Comparison of ENCODE assay signal across 10 cellular contexts in the genomic region with DNA sequence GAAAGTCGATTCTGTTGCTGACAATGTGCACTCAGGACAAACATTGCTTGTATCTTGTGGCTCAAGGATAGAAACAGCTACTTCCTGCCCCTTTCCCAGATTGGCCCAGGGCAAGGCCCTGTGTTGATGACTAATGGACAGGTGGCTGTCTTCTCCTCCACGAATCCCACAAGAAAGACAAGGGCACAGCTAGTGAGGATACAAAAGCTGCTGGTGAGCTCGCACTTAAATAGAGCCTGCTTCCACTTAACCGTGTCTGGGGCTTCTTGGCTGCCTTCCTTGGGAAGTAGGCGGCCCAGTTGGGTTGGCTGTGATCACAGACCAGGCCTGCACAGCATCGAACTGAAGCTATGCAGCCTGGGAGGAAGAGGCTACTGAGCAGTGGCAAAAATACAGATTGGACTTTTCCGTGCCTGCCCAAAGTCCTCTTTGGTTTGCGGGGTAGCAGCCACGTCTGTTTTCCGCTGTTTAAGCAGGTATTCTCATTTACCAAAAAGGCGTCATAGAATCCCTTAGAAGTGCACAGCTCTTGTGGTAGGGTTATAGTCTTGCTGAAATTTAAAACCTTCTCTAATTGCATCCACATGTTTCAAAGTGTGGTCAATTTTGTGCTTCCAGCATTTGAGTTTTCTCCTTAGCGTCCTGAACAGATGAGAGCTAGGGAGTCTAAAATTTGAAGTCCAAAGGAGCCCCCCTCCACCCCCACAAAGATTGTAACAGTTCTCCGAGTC. TPM values are rescaled to one million over a fixed set of nuclear protein-coding genes. Genes with fewer than 3 reads are reported as not detected.
DNase-seq lines count a peak whose midpoint lies in the region; TF ChIP-seq lines count a peak whose summit lies in the region.
"Had no signal": no experiment of that assay in that cellular context is flagged by ENCODE, and none has a peak within 500 bp of the region (broad histone marks: within the 10 kb centered on the region; RNA-seq: fewer than 3 reads in every experiment).

No MANE protein-coding gene starts in this region.

- H3K27me3 ChIP-seq in trophoblast cell (ENCODE audit: insufficient read depth, low read length), result no peaks in the 10 kb centered on the region
- H3K27me3 ChIP-seq: neutrophil had no signal

- peak overlapping the region; percentile 97 for H2AK5ac ChIP-seq in trophoblast cell (ENCODE audit: low read length)

- no peak overlapping the region for H3K23ac ChIP-seq in trophoblast cell (ENCODE audit: low read length)

- peak overlapping the region; percentile 62 for H2AFZ ChIP-seq in trophoblast cell (ENCODE audit: insufficient read depth, low read length, poor library complexity)

- DNase-seq in DMS53 (lab: John Stamatoyannopoulos, UW), result peak; percentile 62
- DNase-seq in SK-MEL-5 (ENCODE audit: low read depth, low spot score), result peak; percentile 71
- DNase-seq in fibroblast of the aortic adventitia (ENCODE audit: low read depth), result peak; percentile 56
- peak; percentile 58 to 67 for DNase-seq in trophoblast cell
- DNase-seq in NCI-H2196 treated with DMSO at 0.1 percent for 48 hours (lab: John Stamatoyannopoulos, UW; ENCODE audit: unreplicated experiment), result no peak
- no peak for DNase-seq in NCI-H1092 (lab: John Stamatoyannopoulos, UW)
- DNase-seq in DMS153 (lab: John Stamatoyannopoulos, UW), result no peak
- no peak for DNase-seq in activated CD4-positive, alpha-beta T cell treated with anti-CD3 and anti-CD28 coated beads for 48 hours
- DNase-seq: activated naive CD8-positive, alpha-beta T cell treated with anti-CD3 and anti-CD28 coated beads, Interleukin-2, amount 10 ng/mL, durations not matched to agents 7 days and 5 days had no signal

- H4K8ac ChIP-seq in trophoblast cell (ENCODE audit: low read depth, low read length), result peak overlapping the region; percentile 90

- in situ Hi-C loops in SK-MEL-5 (cut with HindIII; ENCODE audit: low pct_unique_long_range_greater_than_20kb, low sequenced_read_pairs), result loop anchor here (25.0 kb wide), 1 partner anchor 182 kb away; no protein-coding TSS in a partner anchor

- H3K4ac ChIP-seq in trophoblast cell (ENCODE audit: low read depth, low read length), result peak overlapping the region; percentile 78

- peaks cover 27 to 37% of the 10 kb centered on the region in 2 experiments for H3K4me1 ChIP-seq in trophoblast cell (ENCODE audit: control insufficient read depth in 1 of 2, insufficient read depth in 2 of 2, low read length in 2 of 2)

- H4K91ac ChIP-seq in trophoblast cell (ENCODE audit: low read depth, low read length), result peak overlapping the region; percentile 98

- H3K9me3 ChIP-seq in trophoblast cell (ENCODE audit: insufficient read depth, low read depth, low read length), result no peaks in the 10 kb centered on the region
- H3K9me3 ChIP-seq: neutrophil had no signal

- H2BK120ac ChIP-seq in trophoblast cell (ENCODE audit: insufficient read depth, low read length, poor library complexity), result peak overlapping the region; percentile 94

- no peak for TF ChIP-seq CTCF in fibroblast of the aortic adventitia (IDR thresholded peaks at IDR 0.05; ENCODE audit: insufficient read depth, low read length)

- peak overlapping the region; percentile 95 for H3K14ac ChIP-seq in trophoblast cell (ENCODE audit: low read length)

- H3K4me2 ChIP-seq in trophoblast cell (ENCODE audit: low read length), result peak overlapping the region; percentile 12

- peak overlapping the region; percentile 7 for H3K9ac ChIP-seq in trophoblast cell (ENCODE audit: low read length)

- peak overlapping the region; percentile 99 for H2BK5ac ChIP-seq in trophoblast cell (ENCODE audit: low read depth, low read length, poor library complexity)

- H4K12ac ChIP-seq in trophoblast cell (ENCODE audit: low read depth, low read length), result peak overlapping the region; percentile 47

- H3K79me1 ChIP-seq in trophoblast cell (ENCODE audit: low read length), result peaks cover 39% of the 10 kb centered on the region

- H3K18ac ChIP-seq in trophoblast cell (ENCODE audit: low read length), result peak overlapping the region; percentile 94

- no CpG with 5 or more reads among the region's 13 CpGs for WGBS in trophoblast cell (ENCODE audit: extremely low coverage, insufficient coverage, insufficient read length)

- H3K79me2 ChIP-seq in trophoblast cell (ENCODE audit: control insufficient read depth, insufficient read depth, low read length, poor library complexity), result peaks cover 3% of the 10 kb centered on the region

- H2BK12ac ChIP-seq in trophoblast cell (ENCODE audit: low read length), result peak overlapping the region; percentile 97

- H3K36me3 ChIP-seq in trophoblast cell (ENCODE audit: control insufficient read depth in 1 of 2, insufficient read depth in 2 of 2, low read length in 2 of 2), result peaks cover 15 to 18% of the 10 kb centered on the region in 2 experiments
- H3K36me3 ChIP-seq: neutrophil had no signal

- peak overlapping the region; percentile 99 for H3K27ac ChIP-seq in trophoblast cell (ENCODE audit: low read depth, low read length)
- H3K27ac ChIP-seq: neutrophil had no signal

- peak overlapping the region; percentile 29 for H3K4me3 ChIP-seq in fibroblast of the aortic adventitia (ENCODE audit: low read depth, low read length)
- H3K4me3 ChIP-seq in trophoblast cell (ENCODE audit: low read depth, low read length), result no peak overlapping the region

RNA-seq across cellular contexts. Expression of a gene that starts 23.1 kb away (rescaled TPM):
- 89.5 and 95.8 TPM in 2 replicates for total RNA-seq in SK-MEL-5 (2014; rRNA removed; shearing (Covaris generic))
- polyA plus RNA-seq in SK-MEL-5 (2015; cell fraction: cytosol; rRNA removed), result 101 and 112 TPM in 2 replicates
- 48.9 and 57.0 TPM in 2 replicates for polyA plus RNA-seq in SK-MEL-5 (2015; cell fraction: nucleus; rRNA removed)
- total RNA-seq in fibroblast of the aortic adventitia (ENCODE audit: low replicate concordance), result 19.3 and 49.3 TPM in 2 replicates
- 42.9 and 45.3 TPM in 2 replicates for polyA plus RNA-seq in trophoblast cell (2013)

RNA-seq across cellular contexts. Expression of a gene that starts 58.2 kb away (rescaled TPM):
- 61.4 and 73.7 TPM in 2 replicates for total RNA-seq in SK-MEL-5 (2014; rRNA removed; shearing (Covaris generic))
- polyA plus RNA-seq in SK-MEL-5 (2015; cell fraction: cytosol; rRNA removed), result 20.1 and 23.7 TPM in 2 replicates
- polyA plus RNA-seq in SK-MEL-5 (2015; cell fraction: nucleus; rRNA removed), result 29.5 and 32.0 TPM in 2 replicates
- 31.2 and 109 TPM in 2 replicates for total RNA-seq in fibroblast of the aortic adventitia (ENCODE audit: low replicate concordance)
- 17.1 and 17.8 TPM in 2 replicates for polyA plus RNA-seq in trophoblast cell (2013)

RNA-seq across cellular contexts. Expression of a gene that starts 58.2 kb away (rescaled TPM):
- total RNA-seq in SK-MEL-5 (2014; rRNA removed; shearing (Covaris generic)), result 39.3 and 54.6 TPM in 2 replicates
- polyA plus RNA-seq in SK-MEL-5 (2015; cell fraction: cytosol; rRNA removed), result 20.2 and 27.1 TPM in 2 replicates
- polyA plus RNA-seq in SK-MEL-5 (2015; cell fraction: nucleus; rRNA removed), result 38.9 and 57.5 TPM in 2 replicates
- total RNA-seq in fibroblast of the aortic adventitia (ENCODE audit: low replicate concordance), result 0.18 TPM in 1 of 2 replicates, not detected in the other
- polyA plus RNA-seq in trophoblast cell (2013), result 0.14 TPM in 1 of 2 replicates, not detected in the other
- total RNA-seq: activated naive CD8-positive, alpha-beta T cell treated with anti-CD3 and anti-CD28 coated beads, Interleukin-2, amount 10 ng/mL, durations not matched to agents 7 days and 5 days had no signal

Comparison
In these comparisons a context has a peak if more than half of its experiments do, and no peak if none do; other contexts are left out.
1. DNase-seq: peak in DMS53 (single experiment), SK-MEL-5 (single experiment), fibroblast of the aortic adventitia (single experiment) and trophoblast cell (2 of 2); none in NCI-H2196 treated with DMSO at 0.1 percent for 48 hours (single experiment), NCI-H1092 (single experiment), DMS153 (single experiment) and activated CD4-positive, alpha-beta T cell treated with anti-CD3 and anti-CD28 coated beads for 48 hours (single experiment).
2. RNA of a gene that starts 58.2 kb away (total RNA-seq): 39.3 to 54.6 TPM in SK-MEL-5; 0.18 TPM in fibroblast of the aortic adventitia; every median in the first group is over 10 times any median in the second.